Comparison of ENCODE assay signal across 19 cellular contexts in genomic region chr15:88249220-88249619, GRCh38. TPM values are rescaled to one million over a fixed set of nuclear protein-coding genes. Genes with fewer than 3 reads are reported as not detected.
DNase-seq lines count a peak whose midpoint lies in the region; ATAC-seq and TF ChIP-seq lines count a peak whose summit lies in the region.
"Had no signal": no experiment of that assay in that cellular context is flagged by ENCODE, and none has a peak within 500 bp of the region (broad histone marks: within the 10 kb centered on the region; RNA-seq: fewer than 3 reads in every experiment).

No MANE protein-coding gene starts in this region.

- H4K20me1 ChIP-seq in BLaER1 treated with 17β-estradiol and CSF1 and Interleukin-3, amounts not matched to agents 10 nM and 100 nM, result peaks cover 0 to 9% (median 0%) of the 10 kb centered on the region in 11 experiments; a peak in 2 of 22 replicates

- no peak for TF ChIP-seq POLR2A in uterus (IDR thresholded peaks at IDR 0.05)

- intact Hi-C loops in uterus (cut with DNase I; ENCODE audit: low total_unique reads), result no loop called here

- peaks cover 9 to 27% (median 24%) of the 10 kb centered on the region in 10 experiments for H3K4me1 ChIP-seq in BLaER1 treated with 17β-estradiol and CSF1 and Interleukin-3, amounts not matched to agents 10 nM and 100 nM
- H3K4me1 ChIP-seq in uterus, result peaks cover 0 to 5% of the 10 kb centered on the region in 2 donors

- TF ChIP-seq CTCF in uterus (IDR thresholded peaks at IDR 0.05), result no peak

- ATAC-seq in GM21423 (IDR thresholded peaks at IDR 0.05; ENCODE audit: unreplicated experiment), result no peak
- no peak for ATAC-seq in HG03159 (IDR thresholded peaks at IDR 0.05; ENCODE audit: unreplicated experiment)

- H3K9me3 ChIP-seq in BLaER1 treated with 17β-estradiol and CSF1 and Interleukin-3, amounts not matched to agents 10 nM and 100 nM (replicated peaks in 1 of 11), result no peaks in the 10 kb centered on the region
- no peaks in the 10 kb centered on the region for H3K9me3 ChIP-seq in uterus

- no peaks in the 10 kb centered on the region for H3K36me3 ChIP-seq in BLaER1 treated with 17β-estradiol and CSF1 and Interleukin-3, amounts not matched to agents 10 nM and 100 nM
- H3K36me3 ChIP-seq in uterus, result no peaks in the 10 kb centered on the region

- peak overlapping the region in 1 of 11 experiments; percentile 55; a peak in 1 of 22 replicates for H3K9ac ChIP-seq in BLaER1 treated with 17β-estradiol and CSF1 and Interleukin-3, amounts not matched to agents 10 nM and 100 nM

- no peak overlapping the region for H3K27ac ChIP-seq in BLaER1 treated with 17β-estradiol and CSF1 and Interleukin-3, amounts not matched to agents 10 nM and 100 nM
- H3K27ac ChIP-seq in layer of hippocampus (ENCODE audit: low read depth, low read length), result peak overlapping the region; percentile 4
- peak overlapping the region; percentile 13 to 49 for H3K27ac ChIP-seq in uterus

- H3K4me3 ChIP-seq in BLaER1 treated with 17β-estradiol and CSF1 and Interleukin-3, amounts not matched to agents 10 nM and 100 nM, result no peak overlapping the region
- H3K4me3 ChIP-seq in uterus, result no peak overlapping the region

- DNase-seq in NCI-H446 treated with DMSO at 0.1 percent for 48 hours (lab: John Stamatoyannopoulos, UW) (peak; percentile 53), uterus (peak; percentile 53 to 60), NCI-H524 (lab: John Stamatoyannopoulos, UW) (no peak)
- DNase-seq: ACHN; CD4-positive, alpha-beta memory T cell; DMS53; KG1; MV-4-11; NCI-H187 treated with DMSO at 0.1 percent for 48 hours; NCI-H748 treated with DMSO at 0.1 percent for 48 hours; Right ventricle myocardium superior; SW 1271 had no signal

- H3K27me3 ChIP-seq in BLaER1 treated with 17β-estradiol and CSF1 and Interleukin-3, amounts not matched to agents 10 nM and 100 nM, result peaks cover 12 to 19% (median 15%) of the 10 kb centered on the region in 11 experiments
- no peaks in the 10 kb centered on the region for H3K27me3 ChIP-seq in layer of hippocampus (ENCODE audit: control insufficient read depth, insufficient read depth, low read length)
- H3K27me3 ChIP-seq in uterus, result no peaks in the 10 kb centered on the region

- peak overlapping the region in 8 of 11 experiments; percentile 8 to 56 (median 46); a peak in 15 of 22 replicates for H3K4me2 ChIP-seq in BLaER1 treated with 17β-estradiol and CSF1 and Interleukin-3, amounts not matched to agents 10 nM and 100 nM

RNA-seq across cellular contexts. Expression of gene NTRK3, which starts 7.3 kb away (rescaled TPM):
- total RNA-seq in uterus, result 10 to 100 TPM in 3 of 4 donors, 1 to 10 TPM in 1; 6.9 to 47.0 (median 32.5) TPM
- total RNA-seq: B cell, HT-29, NCI-H460 had no signal

Comparison
In these comparisons a context has a peak if more than half of its experiments do, and no peak if none do; other contexts are left out.
1. H3K27ac ChIP-seq: peak in layer of hippocampus (single experiment) and uterus (2 of 2); none in BLaER1 treated with 17β-estradiol and CSF1 and Interleukin-3, amounts not matched to agents 10 nM and 100 nM (0 of 11).
2. DNase-seq: peak in NCI-H446 treated with DMSO at 0.1 percent for 48 hours (single experiment) and uterus (2 of 2); none in NCI-H524 (0 of 2).